Comparison of ENCODE assay signal across 8 cellular contexts in the genomic region with DNA sequence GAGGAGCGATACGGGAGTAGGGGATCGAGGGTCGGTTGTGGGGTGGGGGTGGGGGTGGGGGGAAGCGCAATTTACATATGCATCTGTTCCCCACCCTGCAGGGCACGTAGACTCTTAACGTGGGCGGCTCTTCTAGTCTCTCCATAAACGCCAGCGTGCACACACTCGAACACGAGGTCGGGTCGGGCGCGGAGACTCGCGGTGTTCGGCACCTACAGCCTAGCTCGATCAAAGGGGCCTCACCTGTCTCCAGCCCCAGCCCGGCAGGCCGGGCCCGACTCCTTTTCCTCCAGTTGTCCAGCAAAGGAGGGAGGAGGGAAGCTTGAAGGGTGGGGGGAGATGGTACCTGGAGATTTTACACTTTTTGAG. TPM values are rescaled to one million over a fixed set of nuclear protein-coding genes. Genes with fewer than 3 reads are reported as not detected.
DNase-seq lines count a peak whose midpoint lies in the region; ATAC-seq and TF ChIP-seq lines count a peak whose summit lies in the region.

No MANE protein-coding gene starts in this region.

- no peaks in the 10 kb centered on the region for H3K27me3 ChIP-seq in GM06990 (replicated peaks; ENCODE audit: control insufficient read depth, insufficient read depth, low read length)
- no peaks in the 10 kb centered on the region for H3K27me3 ChIP-seq in GM23338 (ENCODE audit: insufficient read depth)

- DNase-seq in GM06990 (ENCODE audit: extremely low read depth, insufficient read length) (peak; percentile 57), GM23338 (ENCODE audit: low spot score) (peak; percentile 59), Kasumi-1 (lab: John Stamatoyannopoulos, UW) (peak; percentile 59 to 63), cerebellar cortex (ENCODE audit: low spot score) (peak; percentile 43), left lobe of liver (ENCODE audit: low spot score) (peak; percentile 56), cortex of kidney (lab: John Stamatoyannopoulos, UW) (no peak)
- DNase-seq in stimulated activated CD4-positive, alpha-beta T cell treated with anti-CD3 and anti-CD28 coated beads, Interleukin-4, amount 100 ng/mL, for 4 hours: peak; percentile 50 to 71

- H3K4me1 Mint-ChIP-seq in GM23338: peaks cover 14% of the 10 kb centered on the region; the same call in 2 of the 3 replicates

- H3K9me3 Mint-ChIP-seq in GM23338: no peaks in the 10 kb centered on the region

- peaks cover 31% of the 10 kb centered on the region; the same call in 2 of the 3 replicates for H3K36me3 Mint-ChIP-seq in GM23338 (ENCODE audit: low read depth)

- peaks cover 2% of the 10 kb centered on the region for H3K27me3 Mint-ChIP-seq in GM23338 (ENCODE audit: insufficient read depth, low read depth, poor library complexity)

- ATAC-seq in GM23338: peak; percentile 76
- peak; percentile 70 for ATAC-seq in left lobe of liver

- H3K27ac ChIP-seq in GM23338 (ENCODE audit: low read depth): peak overlapping the region; percentile 95

- no peaks in the 10 kb centered on the region for H3K9me2 ChIP-seq in GM23338 (ENCODE audit: insufficient read depth)

- peak overlapping the region; percentile 99 for H3K4me3 ChIP-seq in GM06990 (replicated peaks; ENCODE audit: low read depth, low read length)
- peak overlapping the region; percentile 89 for H3K4me3 ChIP-seq in GM23338
- peak overlapping the region; percentile 95 for H3K4me3 ChIP-seq in WI38 (ENCODE audit: low read depth, low read length)

- peaks cover 20% of the 10 kb centered on the region for H4K20me1 ChIP-seq in GM23338 (replicated peaks; ENCODE audit: insufficient read depth)

- H3K4me2 ChIP-seq in GM23338: peak overlapping the region; percentile 97

- H3K79me2 ChIP-seq in GM23338 (replicated peaks; ENCODE audit: insufficient read depth): peaks cover 54% of the 10 kb centered on the region

- peaks cover 26% of the 10 kb centered on the region; the same call in 1 of the 2 replicates for H3K4me1 ChIP-seq in GM23338 (ENCODE audit: insufficient read depth)

- H3F3A ChIP-seq in GM23338 (replicated peaks; ENCODE audit: low read depth): 0 out of 2 replicates have a peak, but pooled peaks cover 2% of the 10 kb centered on the region

- H3K27ac Mint-ChIP-seq in GM23338: peak overlapping the region; percentile 98

- peak overlapping the region; percentile 94 for H2AFZ ChIP-seq in GM23338

- H3K36me3 ChIP-seq in GM06990 (ENCODE audit: control insufficient read depth, insufficient read depth, low read length): peaks cover 1% of the 10 kb centered on the region; the same call in 1 of the 2 replicates
- no peaks in the 10 kb centered on the region; the same call in 1 of the 2 replicates for H3K36me3 ChIP-seq in GM23338 (ENCODE audit: insufficient read depth)

- peak overlapping the region; percentile 88 for H3K4me3 Mint-ChIP-seq in GM23338

- no peak for TF ChIP-seq CTCF in GM06990 (IDR thresholded peaks at IDR 0.05; ENCODE audit: insufficient read depth, low read length, poor library complexity, severe bottlenecking)
- TF ChIP-seq CTCF in GM23338 (conservative IDR thresholded peaks at IDR 0.05; ENCODE audit: low read depth in 2 of 2): no peak
- no peak for TF ChIP-seq CTCF in WI38 (IDR thresholded peaks at IDR 0.05; ENCODE audit: low read depth, low read length)

TF ChIP-seq in GM23338, 12 proteins besides CTCF, POLR2A, EP300 and RAD21:
- no peak for TF ChIP-seq JUNB (IDR thresholded peaks at IDR 0.05; ENCODE audit: unreplicated experiment)
- TF ChIP-seq, protein P1, sequence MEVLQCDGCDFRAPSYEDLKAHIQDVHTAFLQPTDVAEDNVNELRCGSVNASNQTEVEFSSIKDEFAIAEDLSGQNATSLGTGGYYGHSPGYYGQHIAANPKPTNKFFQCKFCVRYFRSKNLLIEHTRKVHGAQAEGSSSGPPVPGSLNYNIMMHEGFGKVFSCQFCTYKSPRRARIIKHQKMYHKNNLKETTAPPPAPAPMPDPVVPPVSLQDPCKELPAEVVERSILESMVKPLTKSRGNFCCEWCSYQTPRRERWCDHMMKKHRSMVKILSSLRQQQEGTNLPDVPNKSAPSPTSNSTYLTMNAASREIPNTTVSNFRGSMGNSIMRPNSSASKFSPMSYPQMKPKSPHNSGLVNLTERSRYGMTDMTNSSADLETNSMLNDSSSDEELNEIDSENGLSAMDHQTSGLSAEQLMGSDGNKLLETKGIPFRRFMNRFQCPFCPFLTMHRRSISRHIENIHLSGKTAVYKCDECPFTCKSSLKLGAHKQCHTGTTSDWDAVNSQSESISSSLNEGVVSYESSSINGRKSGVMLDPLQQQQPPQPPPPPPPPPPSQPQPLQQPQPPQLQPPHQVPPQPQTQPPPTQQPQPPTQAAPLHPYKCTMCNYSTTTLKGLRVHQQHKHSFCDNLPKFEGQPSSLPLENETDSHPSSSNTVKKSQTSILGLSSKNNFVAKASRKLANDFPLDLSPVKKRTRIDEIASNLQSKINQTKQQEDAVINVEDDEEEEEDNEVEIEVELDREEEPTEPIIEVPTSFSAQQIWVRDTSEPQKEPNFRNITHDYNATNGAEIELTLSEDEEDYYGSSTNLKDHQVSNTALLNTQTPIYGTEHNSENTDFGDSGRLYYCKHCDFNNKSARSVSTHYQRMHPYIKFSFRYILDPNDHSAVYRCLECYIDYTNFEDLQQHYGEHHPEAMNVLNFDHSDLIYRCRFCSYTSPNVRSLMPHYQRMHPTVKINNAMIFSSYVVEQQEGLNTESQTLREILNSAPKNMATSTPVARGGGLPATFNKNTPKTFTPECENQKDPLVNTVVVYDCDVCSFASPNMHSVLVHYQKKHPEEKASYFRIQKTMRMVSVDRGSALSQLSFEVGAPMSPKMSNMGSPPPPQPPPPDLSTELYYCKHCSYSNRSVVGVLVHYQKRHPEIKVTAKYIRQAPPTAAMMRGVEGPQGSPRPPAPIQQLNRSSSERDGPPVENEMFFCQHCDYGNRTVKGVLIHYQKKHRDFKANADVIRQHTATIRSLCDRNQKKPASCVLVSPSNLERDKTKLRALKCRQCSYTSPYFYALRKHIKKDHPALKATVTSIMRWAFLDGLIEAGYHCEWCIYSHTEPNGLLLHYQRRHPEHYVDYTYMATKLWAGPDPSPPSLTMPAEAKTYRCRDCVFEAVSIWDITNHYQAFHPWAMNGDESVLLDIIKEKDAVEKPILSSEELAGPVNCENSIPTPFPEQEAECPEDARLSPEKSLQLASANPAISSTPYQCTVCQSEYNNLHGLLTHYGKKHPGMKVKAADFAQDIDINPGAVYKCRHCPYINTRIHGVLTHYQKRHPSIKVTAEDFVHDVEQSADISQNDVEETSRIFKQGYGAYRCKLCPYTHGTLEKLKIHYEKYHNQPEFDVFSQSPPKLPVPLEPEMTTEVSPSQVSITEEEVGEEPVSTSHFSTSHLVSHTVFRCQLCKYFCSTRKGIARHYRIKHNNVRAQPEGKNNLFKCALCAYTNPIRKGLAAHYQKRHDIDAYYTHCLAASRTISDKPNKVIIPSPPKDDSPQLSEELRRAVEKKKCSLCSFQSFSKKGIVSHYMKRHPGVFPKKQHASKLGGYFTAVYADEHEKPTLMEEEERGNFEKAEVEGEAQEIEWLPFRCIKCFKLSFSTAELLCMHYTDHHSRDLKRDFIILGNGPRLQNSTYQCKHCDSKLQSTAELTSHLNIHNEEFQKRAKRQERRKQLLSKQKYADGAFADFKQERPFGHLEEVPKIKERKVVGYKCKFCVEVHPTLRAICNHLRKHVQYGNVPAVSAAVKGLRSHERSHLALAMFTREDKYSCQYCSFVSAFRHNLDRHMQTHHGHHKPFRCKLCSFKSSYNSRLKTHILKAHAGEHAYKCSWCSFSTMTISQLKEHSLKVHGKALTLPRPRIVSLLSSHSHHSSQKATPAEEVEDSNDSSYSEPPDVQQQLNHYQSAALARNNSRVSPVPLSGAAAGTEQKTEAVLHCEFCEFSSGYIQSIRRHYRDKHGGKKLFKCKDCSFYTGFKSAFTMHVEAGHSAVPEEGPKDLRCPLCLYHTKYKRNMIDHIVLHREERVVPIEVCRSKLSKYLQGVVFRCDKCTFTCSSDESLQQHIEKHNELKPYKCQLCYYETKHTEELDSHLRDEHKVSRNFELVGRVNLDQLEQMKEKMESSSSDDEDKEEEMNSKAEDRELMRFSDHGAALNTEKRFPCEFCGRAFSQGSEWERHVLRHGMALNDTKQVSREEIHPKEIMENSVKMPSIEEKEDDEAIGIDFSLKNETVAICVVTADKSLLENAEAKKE (CRISPR knock-in tag; IDR thresholded peaks at IDR 0.05): no peak
- no peak for TF ChIP-seq ZNF331 (CRISPR knock-in tag; IDR thresholded peaks at IDR 0.05; ENCODE audit: low read depth)
- TF ChIP-seq POLR2AphosphoS5 (IDR thresholded peaks at IDR 0.05; ENCODE audit: low read depth): no peak
- TF ChIP-seq, protein P2, sequence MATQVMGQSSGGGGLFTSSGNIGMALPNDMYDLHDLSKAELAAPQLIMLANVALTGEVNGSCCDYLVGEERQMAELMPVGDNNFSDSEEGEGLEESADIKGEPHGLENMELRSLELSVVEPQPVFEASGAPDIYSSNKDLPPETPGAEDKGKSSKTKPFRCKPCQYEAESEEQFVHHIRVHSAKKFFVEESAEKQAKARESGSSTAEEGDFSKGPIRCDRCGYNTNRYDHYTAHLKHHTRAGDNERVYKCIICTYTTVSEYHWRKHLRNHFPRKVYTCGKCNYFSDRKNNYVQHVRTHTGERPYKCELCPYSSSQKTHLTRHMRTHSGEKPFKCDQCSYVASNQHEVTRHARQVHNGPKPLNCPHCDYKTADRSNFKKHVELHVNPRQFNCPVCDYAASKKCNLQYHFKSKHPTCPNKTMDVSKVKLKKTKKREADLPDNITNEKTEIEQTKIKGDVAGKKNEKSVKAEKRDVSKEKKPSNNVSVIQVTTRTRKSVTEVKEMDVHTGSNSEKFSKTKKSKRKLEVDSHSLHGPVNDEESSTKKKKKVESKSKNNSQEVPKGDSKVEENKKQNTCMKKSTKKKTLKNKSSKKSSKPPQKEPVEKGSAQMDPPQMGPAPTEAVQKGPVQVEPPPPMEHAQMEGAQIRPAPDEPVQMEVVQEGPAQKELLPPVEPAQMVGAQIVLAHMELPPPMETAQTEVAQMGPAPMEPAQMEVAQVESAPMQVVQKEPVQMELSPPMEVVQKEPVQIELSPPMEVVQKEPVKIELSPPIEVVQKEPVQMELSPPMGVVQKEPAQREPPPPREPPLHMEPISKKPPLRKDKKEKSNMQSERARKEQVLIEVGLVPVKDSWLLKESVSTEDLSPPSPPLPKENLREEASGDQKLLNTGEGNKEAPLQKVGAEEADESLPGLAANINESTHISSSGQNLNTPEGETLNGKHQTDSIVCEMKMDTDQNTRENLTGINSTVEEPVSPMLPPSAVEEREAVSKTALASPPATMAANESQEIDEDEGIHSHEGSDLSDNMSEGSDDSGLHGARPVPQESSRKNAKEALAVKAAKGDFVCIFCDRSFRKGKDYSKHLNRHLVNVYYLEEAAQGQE (IDR thresholded peaks at IDR 0.05; ENCODE audit: unreplicated experiment): no peak
TF ChIP-seq in GM23338: peak in this region for 0.

RNA-seq across cellular contexts. Expression of gene DCUN1D5, which starts 0.5 kb away (rescaled TPM):
- total RNA-seq in GM23338 (2014; rRNA removed; shearing (Covaris generic)): 175 and 189 TPM in 2 replicates
- polyA plus RNA-seq in GM23338 (2016; fragmentation: Nextera tagmentation; extraction: Ambion mirVana): 121 and 136 TPM in 2 replicates
- total RNA-seq in left lobe of liver: 7.3 TPM

RNA-seq across cellular contexts. Expression of gene DYNC2H1, which starts 17.8 kb away (rescaled TPM):
- total RNA-seq in GM23338 (2014; rRNA removed; shearing (Covaris generic)): 19.3 and 23.5 TPM in 2 replicates
- polyA plus RNA-seq in GM23338 (2016; fragmentation: Nextera tagmentation; extraction: Ambion mirVana): 22.5 and 23.3 TPM in 2 replicates
- total RNA-seq in left lobe of liver: 1.6 TPM

Comparison
In these comparisons a context has a peak if more than half of its experiments do, and no peak if none do; other contexts are left out.
1. RNA of gene DCUN1D5, which starts 0.5 kb away (total RNA-seq): 175 to 189 TPM in GM23338; 7.3 TPM in left lobe of liver (single experiment); every median in the first group is over 10 times any median in the second.
2. Peak in every context shown above with its lines, with median percentiles within 50 percentile points of each other: H3K4me3 ChIP-seq.